In the genomic region with DNA sequence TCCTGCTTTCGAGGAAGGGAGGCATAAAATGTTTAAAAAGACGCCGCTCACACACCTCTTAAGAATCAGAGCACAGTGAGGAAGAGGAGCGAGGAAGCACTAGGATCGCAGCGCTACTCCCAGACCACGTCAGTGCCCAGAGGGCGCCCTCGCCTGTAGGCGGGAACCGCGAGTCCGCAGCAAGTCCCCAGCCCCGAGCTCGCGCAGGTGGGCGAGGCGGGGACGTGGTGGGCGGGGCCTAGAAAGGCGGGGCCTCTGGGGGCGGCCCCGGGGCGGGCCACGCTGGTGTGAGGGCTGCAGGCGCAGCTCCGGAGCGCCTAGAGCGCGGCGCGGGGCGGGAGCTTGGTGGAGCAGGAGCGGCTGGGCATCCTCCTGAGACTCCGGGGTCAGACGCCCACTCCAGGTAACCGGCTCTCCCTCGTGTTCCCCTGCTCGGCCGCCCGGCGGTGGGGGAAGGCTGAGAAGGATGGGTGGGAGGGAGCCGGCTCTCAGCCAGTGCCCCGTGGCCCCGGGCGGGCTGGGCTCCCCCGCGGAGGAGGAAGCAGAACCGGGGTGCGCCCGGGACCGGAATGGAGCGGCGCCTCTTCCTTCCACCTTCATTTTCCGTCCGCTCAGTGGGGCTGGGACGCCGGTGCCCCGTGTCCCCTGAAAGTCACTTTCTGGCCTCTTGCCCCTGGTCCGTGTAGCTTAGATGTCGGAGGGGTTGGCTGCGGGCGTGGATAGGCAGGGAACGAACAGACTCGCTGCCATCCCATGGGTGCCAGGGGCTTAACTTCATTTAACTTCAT, we compare ENCODE assay signal across 8 cellular contexts.
DNase-seq lines count a peak whose midpoint lies in the region; ATAC-seq and TF ChIP-seq lines count a peak whose summit lies in the region.

A gene (plus strand): TSS at position 280 of the 788 bp plus-strand sequence. CDS start 43,200 bp downstream, outside the sequence.

- H3K27ac ChIP-seq in HUES6 (ENCODE audit: low read depth, low read length) (no peak within 1 kb of the TSS), OCI-LY1 (ENCODE audit: low read depth, low read length, poor library complexity, severe bottlenecking) (peak within 1 kb of the TSS; percentile 95), epithelial cell of prostate (peak within 1 kb of the TSS; percentile 39), mucosa of rectum (ENCODE audit: low read depth in 2 of 2, low read length in 2 of 2) (peak within 1 kb of the TSS; percentile 76 to 87)

- peaks cover 4% of the 10 kb centered on the region; the same call in 1 of the 2 replicates for H3F3A ChIP-seq in OCI-LY1 (ENCODE audit: insufficient read depth, low read length)

- no peaks in the 10 kb centered on the region for H3K27me3 ChIP-seq in HUES6 (ENCODE audit: control insufficient read depth, insufficient read depth, low read length)
- no peaks in the 10 kb centered on the region for H3K27me3 ChIP-seq in OCI-LY1 (ENCODE audit: insufficient read depth, low read length)
- H3K27me3 ChIP-seq in mucosa of rectum (ENCODE audit: control insufficient read depth in 2 of 2, insufficient read depth in 2 of 2, low read length in 2 of 2): no peaks in the 10 kb centered on the region

- peak within 1 kb of the TSS; percentile 95 for H3K4me2 ChIP-seq in OCI-LY1 (ENCODE audit: low read length)

- H3K4me1 ChIP-seq in HUES6 (ENCODE audit: control insufficient read depth, insufficient read depth, low read length) (peaks cover 13% of the 10 kb centered on the region), OCI-LY1 (ENCODE audit: insufficient read depth, low read length, severe bottlenecking) (peaks cover 53% of the 10 kb centered on the region), mucosa of rectum (ENCODE audit: control insufficient read depth in 2 of 2, insufficient read depth in 2 of 2, low read length in 2 of 2) (peaks cover 18 to 24% of the 10 kb centered on the region in 2 donors)

- no peaks in the 10 kb centered on the region for H3K9me3 ChIP-seq in HUES6 (ENCODE audit: control insufficient read depth, insufficient read depth, low read depth, low read length)
- no peaks in the 10 kb centered on the region for H3K9me3 ChIP-seq in OCI-LY1 (ENCODE audit: low read length)
- no peaks in the 10 kb centered on the region for H3K9me3 ChIP-seq in mucosa of rectum (ENCODE audit: control insufficient read depth in 2 of 2, low read length in 2 of 2)

- H3K4me3 ChIP-seq in HUES6 (ENCODE audit: low read depth, low read length) (peak within 1 kb of the TSS; percentile 89), OCI-LY1 (ENCODE audit: low read depth, low read length, poor library complexity, severe bottlenecking) (peak within 1 kb of the TSS; percentile 80), mucosa of rectum (ENCODE audit: low read length in 2 of 2) (peak within 1 kb of the TSS; percentile 68 to 94)

- no peak within 1 kb of the TSS for H2AFZ ChIP-seq in OCI-LY1 (ENCODE audit: low read length)

- no peaks in the 10 kb centered on the region for H4K20me1 ChIP-seq in OCI-LY1 (ENCODE audit: insufficient read depth, low read length)

- H3K9ac ChIP-seq in HUES6 (ENCODE audit: low read length) (peak within 1 kb of the TSS; percentile 77), OCI-LY1 (ENCODE audit: low read length) (peak within 1 kb of the TSS; percentile 81), mucosa of rectum (ENCODE audit: low read depth in 1 of 2, low read length in 2 of 2) (peak within 1 kb of the TSS; percentile 76 to 89)

- no peaks in the 10 kb centered on the region for H3K9me2 ChIP-seq in OCI-LY1 (ENCODE audit: low read depth, low read length)

- peaks cover 42% of the 10 kb centered on the region for H3K79me2 ChIP-seq in OCI-LY1 (ENCODE audit: insufficient read depth, low read length)

- peak; percentile 70 for TF ChIP-seq CTCF in OCI-LY1 (IDR thresholded peaks at IDR 0.05; ENCODE audit: low read length)

- ATAC-seq in GM21447 (IDR thresholded peaks at IDR 0.05; ENCODE audit: unreplicated experiment): peak; percentile 71

- DNase-seq in DMS 273 (lab: John Stamatoyannopoulos, UW; ENCODE audit: unreplicated experiment) (peak; percentile 90), activated T-cell treated with anti-CD3 and anti-CD28 coated beads for 24 hours (ENCODE audit: low read depth) (peak; percentile 88), epithelial cell of prostate (ENCODE audit: low read depth, low spot score) (peak; percentile 24)
- DNase-seq in stimulated activated CD8-positive, alpha-beta memory T cell treated with anti-CD3 and anti-CD28 coated beads, Interleukin-4, amount 100 ng/mL, for 48 hours: peak; percentile 96

- H3K36me3 ChIP-seq in HUES6 (ENCODE audit: control insufficient read depth, insufficient read depth, low read length) (no peaks in the 10 kb centered on the region), OCI-LY1 (ENCODE audit: insufficient read depth, low read length) (peaks cover 16% of the 10 kb centered on the region), mucosa of rectum (ENCODE audit: control insufficient read depth in 2 of 2, insufficient read depth in 2 of 2, low read length in 2 of 2) (peaks cover 0 to 2% of the 10 kb centered on the region in 2 donors)

Comparison
In these comparisons a context has a peak if more than half of its experiments do, and no peak if none do; other contexts are left out.
1. DNase-seq: peak in every context shown above with its lines; median percentile 96 in stimulated activated CD8-positive, alpha-beta memory T cell treated with anti-CD3 and anti-CD28 coated beads, Interleukin-4, amount 100 ng/mL, for 48 hours; 90 in DMS 273; 88 in activated T-cell treated with anti-CD3 and anti-CD28 coated beads for 24 hours; 24 in epithelial cell of prostate.